In the genomic region with DNA sequence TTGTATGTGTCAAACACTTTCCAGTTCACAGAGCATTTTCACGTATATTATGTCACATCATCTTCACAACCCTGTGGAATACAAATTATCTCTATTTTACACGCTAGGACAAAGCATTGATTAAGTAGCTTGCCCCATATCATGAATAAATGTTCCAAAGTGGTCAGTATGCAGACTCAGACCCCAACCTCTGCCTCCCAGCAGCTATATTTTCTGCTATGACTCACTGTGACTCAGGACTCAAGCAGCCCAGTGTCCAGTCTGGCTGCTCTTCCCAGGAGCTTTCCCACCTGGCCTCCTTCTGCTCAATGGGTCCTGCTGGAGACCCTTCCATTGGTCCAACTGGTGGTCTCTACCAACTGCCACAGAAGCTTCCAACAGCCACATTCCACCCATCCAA, we compare ENCODE assay signal across 14 cellular contexts. TPM values are rescaled to one million over a fixed set of nuclear protein-coding genes. Genes with fewer than 3 reads are reported as not detected.
DNase-seq lines count a peak whose midpoint lies in the region; ATAC-seq and TF ChIP-seq lines count a peak whose summit lies in the region.
"Had no signal": no experiment of that assay in that cellular context is flagged by ENCODE, and none has a peak within 500 bp of the region (broad histone marks: within the 10 kb centered on the region; RNA-seq: fewer than 3 reads in every experiment).

No MANE protein-coding gene starts in this region.

- H3K9me3 ChIP-seq in adipocyte (ENCODE audit: control insufficient read depth, low read length) (no peaks in the 10 kb centered on the region), aorta (ENCODE audit: control insufficient read depth, low read length) (no peaks in the 10 kb centered on the region), right atrium auricular region (no peaks in the 10 kb centered on the region)
- H3K9me3 ChIP-seq: ascending aorta, uterus had no signal

- TF ChIP-seq CTCF in right atrium auricular region (IDR thresholded peaks at IDR 0.05): no peak

- H3K9ac ChIP-seq in adipocyte (ENCODE audit: low read length): no peak overlapping the region

- in situ Hi-C loops in ACHN (cut with HindIII; ENCODE audit: low pct_ligation_motif_present, low pct_unique_long_range_greater_than_20kb, low sequenced_read_pairs): no loop called here

- 44 to 47% methylated on average over 2 of the region's 2 CpGs for WGBS in aorta, 2 donors

- intact Hi-C loops in aorta (cut with DNase I): no loop called here

- H3K27ac ChIP-seq in aorta (ENCODE audit: low read depth in 1 of 2, low read length in 2 of 2): no peak overlapping the region
- H3K27ac ChIP-seq in right atrium auricular region: peak overlapping the region in 1 of 2 donors; percentile 30
- H3K27ac ChIP-seq: ascending aorta, uterus had no signal

- no peak for ATAC-seq in aorta (ENCODE audit: low FRiP score)
- ATAC-seq: GM12878, T-cell had no signal

- H3K4me1 ChIP-seq in adipocyte (ENCODE audit: control insufficient read depth, insufficient read depth, low read length) (peaks cover 27% of the 10 kb centered on the region), aorta (ENCODE audit: control insufficient read depth in 1 of 2, insufficient read depth in 2 of 2, low read length in 2 of 2) (no peaks in the 10 kb centered on the region), right atrium auricular region (no peaks in the 10 kb centered on the region)
- H3K4me1 ChIP-seq: ascending aorta, uterus had no signal

- H3K36me3 ChIP-seq in adipocyte (ENCODE audit: control insufficient read depth, insufficient read depth, low read length, severe bottlenecking) (no peaks in the 10 kb centered on the region), aorta (ENCODE audit: control insufficient read depth in 1 of 2, insufficient read depth in 2 of 2, low read length in 1 of 2) (no peaks in the 10 kb centered on the region), right atrium auricular region (no peaks in the 10 kb centered on the region)
- H3K36me3 ChIP-seq: ascending aorta, uterus had no signal

- DNase-seq in ACHN (peak; percentile 62), HK-2 (ENCODE audit: unreplicated experiment) (peak; percentile 44), adipocyte (ENCODE audit: low read depth) (peak; percentile 53), glomerular visceral epithelial cell (ENCODE audit: extremely low spot score) (peak; percentile 64), aorta (no peak), Kasumi-1 (lab: John Stamatoyannopoulos, UW) (no peak), NCI-H187 (lab: John Stamatoyannopoulos, UW) (no peak), right atrium auricular region (ENCODE audit: low spot score) (no peak)
- DNase-seq: NCI-H2171, occipital lobe, T-cell had no signal

- no peaks in the 10 kb centered on the region for H3K27me3 ChIP-seq in adipocyte (replicated peaks; ENCODE audit: control insufficient read depth, insufficient read depth, low read length)
- H3K27me3 ChIP-seq in aorta (ENCODE audit: control insufficient read depth in 1 of 2, insufficient read depth in 2 of 2, low read length in 1 of 2): no peaks in the 10 kb centered on the region
- H3K27me3 ChIP-seq in right atrium auricular region: no peaks in the 10 kb centered on the region
- H3K27me3 ChIP-seq: ascending aorta, uterus had no signal

- H3K4me3 ChIP-seq in adipocyte (ENCODE audit: low read length) (no peak overlapping the region), aorta (ENCODE audit: low read length in 2 of 2) (no peak overlapping the region), right atrium auricular region (no peak overlapping the region)
- H3K4me3 ChIP-seq: ascending aorta, GM12878, uterus had no signal

RNA-seq across cellular contexts. Expression of a gene that starts 56.0 kb away (rescaled TPM):
- total RNA-seq in aorta: 100 to 1,000 TPM; 125 to 174 TPM
- 100 to 1,000 TPM; 108 to 318 TPM for polyA plus RNA-seq in aorta
- total RNA-seq in right atrium auricular region: 10 to 100 TPM; 62.1 to 72.8 TPM

Comparison
In these comparisons a context has a peak if more than half of its experiments do, and no peak if none do; other contexts are left out.
1. DNase-seq: peak in ACHN (single experiment), HK-2 (single experiment), adipocyte (single experiment) and glomerular visceral epithelial cell (single experiment); none in aorta (0 of 2), Kasumi-1 (0 of 2), NCI-H187 (0 of 2) and right atrium auricular region (single experiment).